Comparison of ENCODE assay signal across 8 cellular contexts in genomic region chr3:172708905-172709775, GRCh38. TPM values are rescaled to one million over a fixed set of nuclear protein-coding genes. Genes with fewer than 3 reads are reported as not detected.
A peak's percentile ranks its signal among the peaks of the same experiment; 100 is the strongest.
DNase-seq lines count a peak whose midpoint lies in the region; FAIRE-seq and TF ChIP-seq lines count a peak whose summit lies in the region.

No MANE protein-coding gene starts in this region.

- CTCF ChIA-PET in Caco-2 (lab: Charles Lee): interaction anchor here (3.0 kb wide), 1 partner anchor 36 kb away, joined by 15 read pairs; no protein-coding TSS in a partner anchor
- CTCF ChIA-PET in endothelial cell of umbilical vein (lab: Charles Lee): interaction anchor here (1.4 to 3.1 kb wide), 4 partner anchors 17 to 377 kb away, joined by 5 to 38 read pairs (median 12); partner anchors contain the start of gene ECT2

- BruUV-seq in Caco-2 (replicated peaks; lab: Mats Ljungman, UMichigan): no TSS peak
- BruUV-seq in endothelial cell of umbilical vein (replicated peaks; lab: Mats Ljungman, UMichigan): no TSS peak

- H3K27me3 Mint-ChIP-seq in Caco-2 (ENCODE audit: insufficient read depth, unreplicated experiment): no peaks in the 10 kb centered on the region

- H3K9me3 ChIP-seq in Caco-2 (no peaks in the 10 kb centered on the region), OCI-LY3 (ENCODE audit: insufficient read depth, low read length) (no peaks in the 10 kb centered on the region), endothelial cell of umbilical vein (replicated peaks; ENCODE audit: control insufficient read depth, insufficient read depth, low read length) (no peaks in the 10 kb centered on the region), osteoblast (ENCODE audit: low read depth, low read length) (no peaks in the 10 kb centered on the region)

- intact Hi-C loops in Caco-2 (cut with micrococcal nuclease; ENCODE audit: unreplicated experiment) (no loop called here), endothelial cell of umbilical vein (cut with micrococcal nuclease) (no loop called here)

- FAIRE-seq in endothelial cell of umbilical vein (lab: Jason Lieb, UNC): no peak
- no peak for FAIRE-seq in GM19239 (lab: Jason Lieb, UNC)

- H3K4me1 Mint-ChIP-seq in Caco-2 (ENCODE audit: low read depth, unreplicated experiment): peaks cover 22% of the 10 kb centered on the region

- no peaks in the 10 kb centered on the region for H3K79me2 ChIP-seq in OCI-LY3 (ENCODE audit: low read length)
- H3K79me2 ChIP-seq in endothelial cell of umbilical vein (ENCODE audit: control insufficient read depth, insufficient read depth, low read length): peaks cover 51% of the 10 kb centered on the region
- peaks cover 60% of the 10 kb centered on the region for H3K79me2 ChIP-seq in osteoblast (ENCODE audit: insufficient read depth, low read length)

- no peaks in the 10 kb centered on the region for H3K36me3 ChIP-seq in Caco-2 (ENCODE audit: control insufficient read depth, insufficient read depth, low read length)
- H3K36me3 ChIP-seq in OCI-LY3 (replicated peaks; ENCODE audit: low read depth, low read length): no peaks in the 10 kb centered on the region
- no peaks in the 10 kb centered on the region for H3K36me3 ChIP-seq in endothelial cell of umbilical vein (ENCODE audit: control insufficient read depth in 2 of 2, extremely low read depth in 1 of 2, insufficient read depth in 2 of 2, low read length in 2 of 2)
- no peaks in the 10 kb centered on the region for H3K36me3 ChIP-seq in osteoblast (ENCODE audit: insufficient read depth, low read length)

- H4K20me1 ChIP-seq in OCI-LY3 (ENCODE audit: insufficient read depth, low read length) (no peaks in the 10 kb centered on the region), endothelial cell of umbilical vein (replicated peaks; ENCODE audit: control insufficient read depth, extremely low read depth, insufficient read depth, low read length) (no peaks in the 10 kb centered on the region), osteoblast (ENCODE audit: insufficient read depth, low read length) (peaks cover 5% of the 10 kb centered on the region)

- H3K9ac ChIP-seq in OCI-LY3 (ENCODE audit: low read length) (no peak overlapping the region), endothelial cell of umbilical vein (replicated peaks; ENCODE audit: extremely low read depth, insufficient read depth, low read length) (peak overlapping the region; percentile 70)

- TF ChIP-seq CTCF in Caco-2 (IDR thresholded peaks at IDR 0.05; ENCODE audit: insufficient read depth in 1 of 2, low read depth in 1 of 2, low read length in 1 of 2, severe bottlenecking in 1 of 2, unreplicated experiment in 1 of 2): no peak
- no peak for TF ChIP-seq CTCF in OCI-LY3 (IDR thresholded peaks at IDR 0.05; ENCODE audit: low read depth, low read length)
- no peak for TF ChIP-seq CTCF in endothelial cell of umbilical vein (IDR thresholded peaks at IDR 0.05; ENCODE audit: extremely low read depth in 1 of 2, insufficient read depth in 1 of 2, low read depth in 1 of 2, low read length in 2 of 2)
- TF ChIP-seq CTCF in osteoblast (IDR thresholded peaks at IDR 0.05; ENCODE audit: extremely low read depth, low read depth, low read length): no peak
- no peak for TF ChIP-seq CTCF in GM13977 (IDR thresholded peaks at IDR 0.05; ENCODE audit: extremely low read depth, insufficient read depth, missing control alignments)

- H3K27me3 ChIP-seq in Caco-2 (replicated peaks; ENCODE audit: control insufficient read depth, insufficient read depth, low read length): no peaks in the 10 kb centered on the region
- H3K27me3 ChIP-seq in OCI-LY3 (ENCODE audit: low read depth, low read length): peaks cover 2% of the 10 kb centered on the region; the same call in 1 of the 2 replicates
- no peaks in the 10 kb centered on the region for H3K27me3 ChIP-seq in endothelial cell of umbilical vein (ENCODE audit: control insufficient read depth in 2 of 2, insufficient read depth in 2 of 2, low read length in 2 of 2)
- no peaks in the 10 kb centered on the region for H3K27me3 ChIP-seq in osteoblast (ENCODE audit: insufficient read depth, low read length)

- peaks cover 24% of the 10 kb centered on the region for H3K4me1 ChIP-seq in Caco-2
- H3K4me1 ChIP-seq in OCI-LY3 (ENCODE audit: low read length): peaks cover 11% of the 10 kb centered on the region
- peaks cover 26% of the 10 kb centered on the region for H3K4me1 ChIP-seq in endothelial cell of umbilical vein (ENCODE audit: control insufficient read depth, extremely low read depth, insufficient read depth, low read length)
- peaks cover 31% of the 10 kb centered on the region for H3K4me1 ChIP-seq in osteoblast (ENCODE audit: insufficient read depth, low read length)

- dilution Hi-C loops in endothelial cell of umbilical vein (cut with MboI; ENCODE audit: extremely low pct_ligation_motif_present, low sequenced_read_pairs): no loop called here

- H3K27ac ChIP-seq in OCI-LY3 (ENCODE audit: low read length) (no peak overlapping the region), endothelial cell of umbilical vein (ENCODE audit: insufficient read depth, low read depth, low read length) (no peak overlapping the region), osteoblast (ENCODE audit: low read depth, low read length) (peak overlapping the region; percentile 97)

- DNase-seq in Caco-2: no peak
- DNase-seq in endothelial cell of umbilical vein (ENCODE audit: low read depth, low spot score): no peak
- no peak for DNase-seq in osteoblast (ENCODE audit: insufficient read length, low spot score, missing footprints)
- no peak for DNase-seq in GM19239 (ENCODE audit: insufficient read length, low spot score)
- DNase-seq in GM13977 (ENCODE audit: low spot score): no peak
- DNase-seq in NCI-H2081 (lab: John Stamatoyannopoulos, UW): no peak
- no peak for DNase-seq in NCI-H345 (lab: John Stamatoyannopoulos, UW)

- H3K4me3 ChIP-seq in Caco-2 (ENCODE audit: low read depth, low read length) (no peak overlapping the region; the same call in 1 of the 2 replicates), OCI-LY3 (ENCODE audit: low read length) (no peak overlapping the region), endothelial cell of umbilical vein (replicated peaks in 1 of 3; ENCODE audit: insufficient read depth in 1 of 3, low read depth in 1 of 3, low read length in 3 of 3) (peak overlapping the region in 1 of 3 experiments; percentile 79), osteoblast (ENCODE audit: insufficient read depth, low read length) (peak overlapping the region; percentile 86)

- H3K4me2 ChIP-seq in OCI-LY3 (ENCODE audit: low read length): peak overlapping the region; percentile 88; the same call in 1 of the 2 replicates
- peak overlapping the region; percentile 62 for H3K4me2 ChIP-seq in endothelial cell of umbilical vein (ENCODE audit: insufficient read depth, low read length)
- H3K4me2 ChIP-seq in osteoblast (ENCODE audit: insufficient read depth, low read length): peak overlapping the region; percentile 83

- no peak for TF ChIP-seq POLR2A in endothelial cell of umbilical vein (IDR thresholded peaks at IDR 0.05; ENCODE audit: low read depth, low read length)

- in situ Hi-C loops in GM13977 (cut with MboI; ENCODE audit: low pct_unique_long_range_greater_than_20kb, low sequenced_read_pairs, unreplicated experiment): no loop called here

- no peak overlapping the region for H2AFZ ChIP-seq in OCI-LY3 (ENCODE audit: low read depth, low read length)
- H2AFZ ChIP-seq in endothelial cell of umbilical vein (ENCODE audit: low read depth, low read length): no peak overlapping the region
- no peak overlapping the region for H2AFZ ChIP-seq in osteoblast (ENCODE audit: low read length)

- peak overlapping the region; percentile 96 for H3K4me3 Mint-ChIP-seq in Caco-2 (ENCODE audit: unreplicated experiment)

- no peaks in the 10 kb centered on the region for H3K9me1 ChIP-seq in endothelial cell of umbilical vein (replicated peaks; ENCODE audit: control insufficient read depth, extremely low read depth, insufficient read depth, low read length)

- H3K27ac Mint-ChIP-seq in Caco-2 (ENCODE audit: unreplicated experiment): no peak overlapping the region

- POLR2A ChIA-PET in Caco-2 (lab: Charles Lee) (interaction anchor here (2.4 kb wide), 1 partner anchor 41 kb away, joined by 17 read pairs; the partner anchor contains the start of gene ECT2), endothelial cell of umbilical vein (lab: Charles Lee) (interaction anchor here (0.8 kb wide), 1 partner anchor 36 kb away, joined by 3 read pairs; no protein-coding TSS in a partner anchor)

- H3K9me3 Mint-ChIP-seq in Caco-2 (ENCODE audit: unreplicated experiment): no peaks in the 10 kb centered on the region

- H3K36me3 Mint-ChIP-seq in Caco-2 (ENCODE audit: insufficient read depth, unreplicated experiment): peaks cover 14% of the 10 kb centered on the region

TF ChIP-seq in endothelial cell of umbilical vein, 7 proteins besides CTCF, POLR2A, EP300 and RAD21 (continues in another document):
- TF ChIP-seq, protein P1, sequence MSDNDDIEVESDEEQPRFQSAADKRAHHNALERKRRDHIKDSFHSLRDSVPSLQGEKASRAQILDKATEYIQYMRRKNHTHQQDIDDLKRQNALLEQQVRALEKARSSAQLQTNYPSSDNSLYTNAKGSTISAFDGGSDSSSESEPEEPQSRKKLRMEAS (IDR thresholded peaks at IDR 0.05; ENCODE audit: insufficient read depth, insufficient read length): no peak
- TF ChIP-seq MYC (IDR thresholded peaks at IDR 0.05; ENCODE audit: low read depth, low read length): no peak
- TF ChIP-seq FOS (IDR thresholded peaks at IDR 0.05; ENCODE audit: borderline replicate concordance, insufficient read depth, low read length): no peak

RNA-seq across cellular contexts. Expression of gene NCEH1, which starts 1.7 kb away (rescaled TPM):
- 10.1 and 15.7 TPM in 2 replicates for total RNA-seq in Caco-2 (2022)
- total RNA-seq in endothelial cell of umbilical vein: 20.3 and 20.5 TPM in 2 replicates
- 9.6 and 10.0 TPM in 2 replicates for polyA plus RNA-seq in endothelial cell of umbilical vein
- polyA plus RNA-seq in endothelial cell of umbilical vein (2011; cell fraction: cytosol; rRNA removed): 9.1 and 11.1 TPM in 2 replicates
- 6.5 and 9.6 TPM in 2 replicates for polyA plus RNA-seq in endothelial cell of umbilical vein (2011; cell fraction: nucleus; rRNA removed)
- 17.8 and 30.8 TPM in 2 replicates for polyA plus RNA-seq in endothelial cell of umbilical vein (2012)
- 17.8 and 22.3 TPM in 2 replicates for polyA minus RNA-seq in endothelial cell of umbilical vein
- polyA minus RNA-seq in endothelial cell of umbilical vein (2011; cell fraction: cytosol; rRNA and poly(A)+ RNA removed): 27.7 TPM
- polyA minus RNA-seq in endothelial cell of umbilical vein (2011; cell fraction: nucleus; rRNA and poly(A)+ RNA removed): 9.4 and 14.1 TPM in 2 replicates
- total RNA-seq in osteoblast: 9.7 and 10.9 TPM in 2 replicates

RNA-seq across cellular contexts. Expression of gene ECT2, which starts 41.4 kb away (rescaled TPM):
- total RNA-seq in Caco-2 (2022) (66.6 and 68.0 TPM in 2 replicates), endothelial cell of umbilical vein (44.7 and 47.5 TPM in 2 replicates), osteoblast (21.8 and 23.2 TPM in 2 replicates)
- polyA plus RNA-seq in endothelial cell of umbilical vein: 7.2 and 10.3 TPM in 2 replicates
- 14.5 and 15.7 TPM in 2 replicates for polyA plus RNA-seq in endothelial cell of umbilical vein (2011; cell fraction: cytosol; rRNA removed)
- polyA plus RNA-seq in endothelial cell of umbilical vein (2011; cell fraction: nucleus; rRNA removed): 27.8 and 42.4 TPM in 2 replicates
- polyA plus RNA-seq in endothelial cell of umbilical vein (2012): 15.1 and 28.3 TPM in 2 replicates
- polyA minus RNA-seq in endothelial cell of umbilical vein: 18.8 and 24.8 TPM in 2 replicates
- 73.0 TPM for polyA minus RNA-seq in endothelial cell of umbilical vein (2011; cell fraction: cytosol; rRNA and poly(A)+ RNA removed)
- polyA minus RNA-seq in endothelial cell of umbilical vein (2011; cell fraction: nucleus; rRNA and poly(A)+ RNA removed): 54.5 and 87.6 TPM in 2 replicates
